In the genomic region with DNA sequence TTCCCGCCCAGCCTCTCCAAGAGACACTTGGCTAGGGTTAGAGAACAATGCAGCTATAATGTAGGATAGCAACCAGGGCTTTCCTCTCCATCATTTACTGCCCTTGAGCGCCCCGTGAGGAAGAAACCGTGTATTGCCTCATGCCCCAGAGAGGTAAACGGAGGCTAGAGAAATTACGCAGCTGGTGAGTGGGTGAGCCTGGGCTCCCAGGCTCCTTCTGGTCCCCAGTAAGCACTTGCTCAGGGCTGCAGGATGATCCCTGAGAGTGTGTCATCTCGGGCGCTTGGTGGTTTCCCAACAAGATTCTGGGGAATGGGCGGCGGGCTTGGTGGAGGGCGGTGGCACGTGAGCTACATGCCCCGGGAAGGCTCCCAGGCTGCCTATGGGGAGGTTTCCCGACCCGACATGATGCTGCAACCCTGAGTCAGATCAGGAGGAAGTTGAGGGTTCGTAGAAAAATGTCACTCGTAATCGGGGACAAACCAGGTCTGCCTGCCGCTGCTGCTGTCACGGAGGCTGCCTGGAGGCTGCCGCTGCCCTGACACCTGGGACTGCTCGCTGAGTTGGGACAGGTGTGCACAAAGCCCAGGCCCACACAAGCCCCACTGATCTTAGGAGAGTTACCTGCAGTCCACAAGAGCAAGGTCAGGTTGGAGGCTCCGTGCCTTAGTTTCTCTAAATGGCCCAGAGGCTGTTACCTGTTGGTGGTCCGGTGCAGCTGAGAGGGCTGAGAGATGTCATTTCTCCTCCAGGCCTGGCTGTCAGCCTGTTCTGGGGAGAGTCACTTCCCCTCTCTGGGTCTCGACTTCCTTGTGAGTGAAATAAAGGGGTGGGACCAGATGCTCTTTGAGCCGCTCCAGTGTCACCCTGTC, we compare ENCODE assay signal across 8 cellular contexts. TPM values are rescaled to one million over a fixed set of nuclear protein-coding genes. Genes with fewer than 3 reads are reported as not detected.
A peak's percentile ranks its signal among the peaks of the same experiment; 100 is the strongest.
DNase-seq lines count a peak whose midpoint lies in the region; ATAC-seq and TF ChIP-seq lines count a peak whose summit lies in the region.

A gene with protein sequence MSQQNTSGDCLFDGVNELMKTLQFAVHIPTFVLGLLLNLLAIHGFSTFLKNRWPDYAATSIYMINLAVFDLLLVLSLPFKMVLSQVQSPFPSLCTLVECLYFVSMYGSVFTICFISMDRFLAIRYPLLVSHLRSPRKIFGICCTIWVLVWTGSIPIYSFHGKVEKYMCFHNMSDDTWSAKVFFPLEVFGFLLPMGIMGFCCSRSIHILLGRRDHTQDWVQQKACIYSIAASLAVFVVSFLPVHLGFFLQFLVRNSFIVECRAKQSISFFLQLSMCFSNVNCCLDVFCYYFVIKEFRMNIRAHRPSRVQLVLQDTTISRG (minus strand): TSS at position 773 of the 872 bp plus-strand sequence. CDS start 14,280 bp downstream, outside the sequence.

- no peaks in the 10 kb centered on the region for H3K27me3 Mint-ChIP-seq in activated CD8-positive, alpha-beta T cell treated with anti-CD3 and anti-CD28 coated beads for 36 hours

- H3K4me3 Mint-ChIP-seq in activated CD8-positive, alpha-beta T cell treated with anti-CD3 and anti-CD28 coated beads for 36 hours: peak within 1 kb of the TSS; percentile 74

- peaks cover 5% of the 10 kb centered on the region for H3K36me3 Mint-ChIP-seq in activated CD8-positive, alpha-beta T cell treated with anti-CD3 and anti-CD28 coated beads for 36 hours (ENCODE audit: low read depth)

- no peaks in the 10 kb centered on the region for H3K9me3 Mint-ChIP-seq in activated CD8-positive, alpha-beta T cell treated with anti-CD3 and anti-CD28 coated beads for 36 hours

- POLR2A ChIA-PET in activated CD8-positive, alpha-beta T cell treated with anti-CD3 and anti-CD28 coated beads for 36 hours (lab: Charles Lee): interaction anchor here (0.6 to 10.0 kb wide), 15 partner anchors 8 to 73 kb away, joined by 3 to 86 read pairs (median 5); no protein-coding TSS in a partner anchor

- TF ChIP-seq CTCF in activated CD8-positive, alpha-beta T cell treated with anti-CD3 and anti-CD28 coated beads for 36 hours (IDR thresholded peaks at IDR 0.05): peak; percentile 47

- peak; percentile 31 for ATAC-seq in GM21360 (IDR thresholded peaks at IDR 0.05; ENCODE audit: unreplicated experiment)
- ATAC-seq in activated CD8-positive, alpha-beta T cell treated with anti-CD3 and anti-CD28 coated beads for 36 hours: peak; percentile 57

- DNase-seq in ELF-1 (ENCODE audit: low read depth, low spot score): peak; percentile 53
- DNase-seq in HuH-7.5 (ENCODE audit: low spot score): peak; percentile 43
- peak; percentile 89 for DNase-seq in activated CD8-positive, alpha-beta T cell treated with anti-CD3 and anti-CD28 coated beads for 36 hours
- DNase-seq in germinal center (ENCODE audit: low spot score): peak; percentile 82
- DNase-seq in stimulated activated CD8-positive, alpha-beta memory T cell treated with anti-CD3 and anti-CD28 coated beads, Interleukin-15, amount 100 ng/mL, for 48 hours (ENCODE audit: low read depth in 2 of 2): peak; percentile 73 to 74
- DNase-seq in GOT3 (lab: John Stamatoyannopoulos, UW): no peak
- no peak for DNase-seq in DMS79 treated with DMSO at 0.1 percent for 48 hours (lab: John Stamatoyannopoulos, UW)

- CTCF ChIA-PET in activated CD8-positive, alpha-beta T cell treated with anti-CD3 and anti-CD28 coated beads for 36 hours (lab: Charles Lee): interaction anchor here (1.0 to 11.4 kb wide), 15 partner anchors 10 to 128 kb away, joined by 3 to 181 read pairs (median 4); no protein-coding TSS in a partner anchor

- intact Hi-C loops in activated CD8-positive, alpha-beta T cell treated with anti-CD3 and anti-CD28 coated beads for 36 hours (cut with micrococcal nuclease): loop anchor here (2.0 kb wide), 3 partner anchors 18 to 60 kb away; no protein-coding TSS in a partner anchor

- peak within 1 kb of the TSS; percentile 98 for H3K27ac Mint-ChIP-seq in activated CD8-positive, alpha-beta T cell treated with anti-CD3 and anti-CD28 coated beads for 36 hours

- H3K4me1 Mint-ChIP-seq in activated CD8-positive, alpha-beta T cell treated with anti-CD3 and anti-CD28 coated beads for 36 hours (ENCODE audit: low read depth): peaks cover 73% of the 10 kb centered on the region

RNA-seq across cellular contexts. Expression of the gene that starts here (rescaled TPM):
- total RNA-seq in activated CD8-positive, alpha-beta T cell treated with anti-CD3 and anti-CD28 coated beads for 36 hours: 1 to 10 TPM; 5.0 to 5.3 TPM

Comparison
In these comparisons a context has a peak if more than half of its experiments do, and no peak if none do; other contexts are left out.
1. DNase-seq: peak in ELF-1 (single experiment), HuH-7.5 (single experiment), activated CD8-positive, alpha-beta T cell treated with anti-CD3 and anti-CD28 coated beads for 36 hours (single experiment), germinal center (single experiment) and stimulated activated CD8-positive, alpha-beta memory T cell treated with anti-CD3 and anti-CD28 coated beads, Interleukin-15, amount 100 ng/mL, for 48 hours (2 of 2); none in GOT3 (single experiment) and DMS79 treated with DMSO at 0.1 percent for 48 hours (single experiment).